13 cellular contexts compared by ENCODE assay signal in the genomic region with DNA sequence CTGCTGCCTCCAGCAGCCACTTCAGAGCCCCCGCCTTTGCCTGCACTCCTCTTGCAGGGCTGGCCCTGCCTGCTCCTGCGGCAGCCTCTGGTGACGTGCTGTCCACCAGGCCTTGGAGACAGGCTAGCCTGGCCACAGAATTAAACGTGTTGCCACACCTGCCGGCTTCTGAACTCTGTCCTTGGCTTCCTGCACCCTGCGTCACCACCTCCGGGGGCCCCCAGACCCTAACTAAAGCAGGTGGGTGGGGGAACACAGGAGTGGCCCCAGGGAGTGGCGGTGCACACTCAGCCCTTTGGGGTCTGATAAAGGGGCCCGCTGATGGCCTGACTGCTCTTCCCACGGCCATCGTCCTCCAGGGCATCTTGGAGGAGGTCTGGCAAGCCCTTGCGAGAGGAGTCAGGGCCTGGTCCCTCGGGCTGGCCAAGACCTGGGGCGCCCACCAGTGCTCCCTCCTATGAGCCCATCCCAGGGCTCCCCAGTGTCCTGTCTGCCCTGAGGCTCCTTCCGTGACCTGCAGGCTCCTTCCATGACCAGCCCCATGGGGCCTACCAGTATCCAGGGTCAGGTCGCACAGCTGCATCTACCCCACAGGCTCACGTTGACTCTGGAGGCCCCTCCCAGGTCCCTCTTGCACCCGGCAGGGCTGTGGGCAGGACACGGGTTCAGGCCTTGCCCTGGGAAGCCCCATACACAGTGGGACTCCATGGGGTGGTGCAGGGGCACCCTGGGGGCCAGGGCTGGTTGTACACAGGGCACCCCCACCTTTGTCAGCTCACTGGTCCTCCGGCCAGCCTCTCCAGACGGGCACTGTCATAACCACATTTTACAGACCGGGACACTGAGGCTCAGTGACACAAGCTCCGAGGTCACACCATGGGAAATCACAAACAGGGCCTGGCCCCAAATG. TPM values are rescaled to one million over a fixed set of nuclear protein-coding genes. Genes with fewer than 3 reads are reported as not detected.
DNase-seq lines count a peak whose midpoint lies in the region; ATAC-seq lines count a peak whose summit lies in the region.
"Had no signal": no experiment of that assay in that cellular context is flagged by ENCODE, and none has a peak within 500 bp of the region (broad histone marks: within the 10 kb centered on the region; RNA-seq: fewer than 3 reads in every experiment).

No MANE protein-coding gene starts in this region.

- H3K4me1 ChIP-seq in NT2/D1 (ENCODE audit: insufficient read depth, insufficient read length) (peaks cover 42% of the 10 kb centered on the region), rectal smooth muscle tissue (ENCODE audit: control insufficient read depth, insufficient read depth, low read length) (peaks cover 14% of the 10 kb centered on the region)

- H3K4me3 Mint-ChIP-seq in activated T-cell treated with anti-CD3 and anti-CD28 coated beads, Interleukin-2, amount 50 U/mL, for 4 hours = peak overlapping the region; percentile 16

- no peak overlapping the region for H3K27ac ChIP-seq in rectal smooth muscle tissue (ENCODE audit: low read depth, low read length)
- H3K27ac ChIP-seq: uterus had no signal

- peaks cover 38% of the 10 kb centered on the region for H3K36me3 ChIP-seq in NT2/D1 (ENCODE audit: insufficient read depth, insufficient read length, low read length)
- peaks cover 7% of the 10 kb centered on the region for H3K36me3 ChIP-seq in rectal smooth muscle tissue (ENCODE audit: control insufficient read depth, insufficient read depth, low read length)
- H3K36me3 ChIP-seq: uterus had no signal

- H3K4me3 ChIP-seq in NT2/D1 (ENCODE audit: insufficient read length, low read depth) (no peak overlapping the region), rectal smooth muscle tissue (ENCODE audit: low read length) (peak overlapping the region; percentile 90)

- H3K9me3 ChIP-seq in NT2/D1 (ENCODE audit: insufficient read depth, low read length) = no peaks in the 10 kb centered on the region
- H3K9me3 ChIP-seq: HAP-1, uterus had no signal

- no peak for ATAC-seq in activated T-cell treated with anti-CD3 and anti-CD28 coated beads, Interleukin-2, amount 50 U/mL, for 4 hours
- ATAC-seq in GM21529 (IDR thresholded peaks at IDR 0.05; ENCODE audit: unreplicated experiment) = no peak
- no peak for ATAC-seq in GM19324 (IDR thresholded peaks at IDR 0.05; ENCODE audit: low FRiP score, unreplicated experiment)

- H3K9me3 Mint-ChIP-seq in activated T-cell treated with anti-CD3 and anti-CD28 coated beads, Interleukin-2, amount 50 U/mL, for 4 hours = no peaks in the 10 kb centered on the region

- DNase-seq in activated T-cell treated with anti-CD3 and anti-CD28 coated beads, Interleukin-2, amount 50 U/mL, for 4 hours = no peak
- no peak for DNase-seq in activated T-cell treated with anti-CD3 and anti-CD28 coated beads for 4 hours
- no peak for DNase-seq in NT2/D1 (ENCODE audit: low read depth, low spot score)
- peak; percentile 48 for DNase-seq in islet precursor cell
- no peak for DNase-seq in midbrain (lab: John Stamatoyannopoulos, UW)
- DNase-seq: DMS79, NCI-H1105, SHP77, uterus had no signal

- peaks cover 12% of the 10 kb centered on the region for H3K27me3 Mint-ChIP-seq in activated T-cell treated with anti-CD3 and anti-CD28 coated beads, Interleukin-2, amount 50 U/mL, for 4 hours (ENCODE audit: low read depth)

- H3K4me1 Mint-ChIP-seq in activated T-cell treated with anti-CD3 and anti-CD28 coated beads, Interleukin-2, amount 50 U/mL, for 4 hours (ENCODE audit: low read depth) = peaks cover 14% of the 10 kb centered on the region

- H3K9ac ChIP-seq in NT2/D1 (ENCODE audit: insufficient read length, low read depth) = peak overlapping the region; percentile 87
- H3K9ac ChIP-seq in rectal smooth muscle tissue (ENCODE audit: low read length) = no peak overlapping the region

- H3K27me3 ChIP-seq in NT2/D1 (ENCODE audit: insufficient read depth, insufficient read length) (no peaks in the 10 kb centered on the region), rectal smooth muscle tissue (ENCODE audit: control insufficient read depth, insufficient read depth, low read length) (peaks cover 15% of the 10 kb centered on the region)

- H3K36me3 Mint-ChIP-seq in activated T-cell treated with anti-CD3 and anti-CD28 coated beads, Interleukin-2, amount 50 U/mL, for 4 hours (ENCODE audit: insufficient read depth) = no peaks in the 10 kb centered on the region

RNA-seq across cellular contexts. Expression of a gene that starts 1.0 kb away (rescaled TPM):
- total RNA-seq in activated T-cell treated with anti-CD3 and anti-CD28 coated beads, Interleukin-2, amount 50 U/mL, for 4 hours = 10 to 100 TPM; 10.7 to 13.9 (median 11.0) TPM

RNA-seq across cellular contexts. Expression of a gene that starts 1.9 kb away (rescaled TPM):
- 100 to 1,000 TPM; 112 to 120 (median 119) TPM for total RNA-seq in activated T-cell treated with anti-CD3 and anti-CD28 coated beads, Interleukin-2, amount 50 U/mL, for 4 hours

RNA-seq across cellular contexts. Expression of a gene that starts 8.8 kb away (rescaled TPM):
- 1 to 10 TPM; 1.5 to 2.2 (median 1.7) TPM for total RNA-seq in activated T-cell treated with anti-CD3 and anti-CD28 coated beads, Interleukin-2, amount 50 U/mL, for 4 hours

RNA-seq across cellular contexts. Expression of a gene that starts 15.0 kb away (rescaled TPM):
- total RNA-seq in activated T-cell treated with anti-CD3 and anti-CD28 coated beads, Interleukin-2, amount 50 U/mL, for 4 hours = 100 to 1,000 TPM; 330 to 366 (median 351) TPM

RNA-seq across cellular contexts. Expression of a gene that starts 35.2 kb away (rescaled TPM):
- 10 to 100 TPM; 64.3 to 73.4 (median 68.8) TPM for total RNA-seq in activated T-cell treated with anti-CD3 and anti-CD28 coated beads, Interleukin-2, amount 50 U/mL, for 4 hours
